Comparison of ENCODE assay signal across 11 cellular contexts in the genomic region with DNA sequence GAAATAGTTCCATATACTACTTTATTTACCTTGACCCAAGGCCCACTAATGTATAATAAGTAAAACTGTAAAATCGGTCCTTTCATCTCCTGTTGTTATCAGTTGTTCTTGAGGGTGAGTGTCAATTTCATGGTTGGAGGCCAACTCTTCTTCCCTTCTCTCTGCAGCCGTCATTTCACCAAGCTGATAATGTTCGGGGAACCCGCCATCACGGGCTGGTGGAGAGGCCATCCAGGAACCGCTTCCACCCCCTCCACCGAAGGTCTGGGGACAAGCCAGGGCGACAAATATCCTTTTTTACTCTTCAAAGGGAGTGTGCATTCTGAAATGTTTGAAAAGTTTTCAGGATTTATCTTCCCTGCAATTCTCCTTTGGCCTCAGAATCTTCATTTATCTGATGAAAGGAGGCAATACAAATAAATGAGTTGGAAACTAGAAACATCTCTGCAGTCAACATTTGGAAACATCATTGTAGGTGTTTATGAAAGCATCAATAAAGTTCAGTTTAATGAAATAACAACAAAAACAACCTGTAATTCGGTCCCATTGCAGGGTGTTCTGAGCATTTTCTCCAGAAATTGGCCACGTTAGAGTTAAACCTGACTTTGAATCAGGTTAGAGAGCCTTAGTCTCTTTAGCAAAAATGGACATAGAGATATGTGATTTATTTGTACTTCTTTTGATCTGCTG.
A peak's percentile ranks its signal among the peaks of the same experiment; 100 is the strongest.
DNase-seq lines count a peak whose midpoint lies in the region; ATAC-seq, FAIRE-seq and TF ChIP-seq lines count a peak whose summit lies in the region.
"Had no signal": no experiment of that assay in that cellular context is flagged by ENCODE, and none has a peak within 500 bp of the region (broad histone marks: within the 10 kb centered on the region; RNA-seq: fewer than 3 reads in every experiment).

No MANE protein-coding gene starts in this region.

- H3K9me3 ChIP-seq in BLaER1, result no peaks in the 10 kb centered on the region
- no peaks in the 10 kb centered on the region for H3K9me3 ChIP-seq in naive thymus-derived CD4-positive, alpha-beta T cell (ENCODE audit: control insufficient read depth in 2 of 3, low read length in 3 of 3)
- H3K9me3 ChIP-seq in smooth muscle cell (replicated peaks; ENCODE audit: low read depth), result no peaks in the 10 kb centered on the region

- peaks cover 47% of the 10 kb centered on the region for H3K36me3 Mint-ChIP-seq in activated naive CD8-positive, alpha-beta T cell treated with anti-CD3 and anti-CD28 coated beads for 36 hours
- peaks cover 14 to 54% (median 30%) of the 10 kb centered on the region in 5 donors for H3K36me3 Mint-ChIP-seq in naive thymus-derived CD4-positive, alpha-beta T cell

- CTCF ChIA-PET in naive thymus-derived CD4-positive, alpha-beta T cell (lab: Charles Lee), result interaction anchor here (0.8 to 1.5 kb wide), 6 partner anchors 16 to 62 kb away, joined by 3 to 8 read pairs (median 4); no protein-coding TSS in a partner anchor

- H3K4me2 ChIP-seq in BLaER1 (peak overlapping the region; percentile 80), smooth muscle cell (no peak overlapping the region)

- peaks cover 20% of the 10 kb centered on the region; the same call in 1 of the 2 replicates for H4K20me1 ChIP-seq in BLaER1
- peaks cover 35% of the 10 kb centered on the region for H4K20me1 ChIP-seq in smooth muscle cell (ENCODE audit: low read depth)

- peak overlapping the region; percentile 99 for H3K27ac Mint-ChIP-seq in activated naive CD8-positive, alpha-beta T cell treated with anti-CD3 and anti-CD28 coated beads for 36 hours
- peak overlapping the region; percentile 97 to 100 (median 99) for H3K27ac Mint-ChIP-seq in naive thymus-derived CD4-positive, alpha-beta T cell

- DNase-seq in GM18507 (ENCODE audit: extremely low spot score, insufficient read length, low read depth) (no peak), smooth muscle cell (lab: John Stamatoyannopoulos, UW; ENCODE audit: unreplicated experiment) (no peak), HuH-7 (ENCODE audit: low spot score) (no peak), NCI-H2227 (lab: John Stamatoyannopoulos, UW; ENCODE audit: unreplicated experiment) (no peak)
- no peak for DNase-seq in activated naive CD8-positive, alpha-beta T cell treated with anti-CD3 and anti-CD28 coated beads for 36 hours
- no peak for DNase-seq in naive thymus-derived CD4-positive, alpha-beta T cell
- DNase-seq: DMS79 treated with DMSO at 0.1 percent for 48 hours, retina had no signal

- no peak overlapping the region for H2AFZ ChIP-seq in smooth muscle cell (ENCODE audit: low read depth)

- H3K27me3 Mint-ChIP-seq in activated naive CD8-positive, alpha-beta T cell treated with anti-CD3 and anti-CD28 coated beads for 36 hours, result no peaks in the 10 kb centered on the region
- no peaks in the 10 kb centered on the region for H3K27me3 Mint-ChIP-seq in naive thymus-derived CD4-positive, alpha-beta T cell

- H3K4me3 Mint-ChIP-seq in activated naive CD8-positive, alpha-beta T cell treated with anti-CD3 and anti-CD28 coated beads for 36 hours, result peak overlapping the region; percentile 80
- H3K4me3 Mint-ChIP-seq in naive thymus-derived CD4-positive, alpha-beta T cell, result peak overlapping the region; percentile 60 to 90 (median 82)

- H3K27ac ChIP-seq in BLaER1, result peak overlapping the region; percentile 67
- H3K27ac ChIP-seq in naive thymus-derived CD4-positive, alpha-beta T cell (ENCODE audit: low read depth, low read length), result peak overlapping the region; percentile 82
- no peak overlapping the region for H3K27ac ChIP-seq in smooth muscle cell (ENCODE audit: low read depth)

- intact Hi-C loops in naive thymus-derived CD4-positive, alpha-beta T cell (cut with micrococcal nuclease), result loop anchor here (1.0 to 10.0 kb wide), 9 partner anchors 11 to 241 kb away; partner anchors contain the start of gene ZNF774 (in 1 of the 2)

- POLR2A ChIA-PET in naive thymus-derived CD4-positive, alpha-beta T cell (lab: Charles Lee), result interaction anchor here (0.6 to 3.4 kb wide), 17 partner anchors 9 to 63 kb away, joined by 3 to 14 read pairs (median 4); no protein-coding TSS in a partner anchor

- H3K4me1 ChIP-seq in BLaER1 (peaks cover 62% of the 10 kb centered on the region), smooth muscle cell (ENCODE audit: low read depth) (no peaks in the 10 kb centered on the region)
- peaks cover 31 to 71% of the 10 kb centered on the region in 2 donors for H3K4me1 ChIP-seq in naive thymus-derived CD4-positive, alpha-beta T cell (ENCODE audit: control insufficient read depth in 2 of 2, insufficient read depth in 2 of 2, low read length in 2 of 2)

- peak; percentile 47 for FAIRE-seq in GM18507 (lab: Jason Lieb, UNC)
- FAIRE-seq: H54 had no signal

- no peak overlapping the region; the same call in 1 of the 2 replicates for H3K4me3 ChIP-seq in BLaER1
- peak overlapping the region; percentile 32 for H3K4me3 ChIP-seq in naive thymus-derived CD4-positive, alpha-beta T cell (ENCODE audit: low read length)
- no peak overlapping the region for H3K4me3 ChIP-seq in smooth muscle cell

- peaks cover 56% of the 10 kb centered on the region for H3K4me1 Mint-ChIP-seq in activated naive CD8-positive, alpha-beta T cell treated with anti-CD3 and anti-CD28 coated beads for 36 hours
- peaks cover 60 to 81% (median 78%) of the 10 kb centered on the region in 7 donors for H3K4me1 Mint-ChIP-seq in naive thymus-derived CD4-positive, alpha-beta T cell

- H3K27me3 ChIP-seq in BLaER1, result no peaks in the 10 kb centered on the region
- no peaks in the 10 kb centered on the region for H3K27me3 ChIP-seq in naive thymus-derived CD4-positive, alpha-beta T cell (ENCODE audit: control insufficient read depth in 2 of 2, insufficient read depth in 2 of 2, low read length in 2 of 2)
- H3K27me3 ChIP-seq in smooth muscle cell (ENCODE audit: low read depth), result no peaks in the 10 kb centered on the region

- H3K9me3 Mint-ChIP-seq in activated naive CD8-positive, alpha-beta T cell treated with anti-CD3 and anti-CD28 coated beads for 36 hours, result no peaks in the 10 kb centered on the region
- peaks cover 0 to 4% (median 0%) of the 10 kb centered on the region in 11 donors for H3K9me3 Mint-ChIP-seq in naive thymus-derived CD4-positive, alpha-beta T cell

- peaks cover 18% of the 10 kb centered on the region for H3K36me3 ChIP-seq in BLaER1
- H3K36me3 ChIP-seq in naive thymus-derived CD4-positive, alpha-beta T cell (ENCODE audit: control insufficient read depth in 2 of 3, insufficient read depth in 3 of 3, low read length in 3 of 3), result peaks cover 0 to under 1% (median 0%) of the 10 kb centered on the region in 3 experiments
- H3K36me3 ChIP-seq in smooth muscle cell (ENCODE audit: low read depth), result no peaks in the 10 kb centered on the region

- ATAC-seq in naive thymus-derived CD4-positive, alpha-beta T cell, result no peak
- ATAC-seq in HG03159 (IDR thresholded peaks at IDR 0.05; ENCODE audit: unreplicated experiment), result no peak

- no peak for TF ChIP-seq CTCF in smooth muscle cell (IDR thresholded peaks at IDR 0.05; ENCODE audit: borderline replicate concordance, insufficient read depth, poor library complexity, severe bottlenecking)

- 94% methylated on average over 10 of the region's 10 CpGs for WGBS in smooth muscle cell (ENCODE audit: low lambda C conversion rate)

- no peaks in the 10 kb centered on the region for H3F3A ChIP-seq in smooth muscle cell (ENCODE audit: low read depth)

- H3K9ac ChIP-seq in BLaER1 (no peak overlapping the region), smooth muscle cell (ENCODE audit: low read depth) (no peak overlapping the region)

- H3K79me2 ChIP-seq in smooth muscle cell (ENCODE audit: low read depth), result no peaks in the 10 kb centered on the region
